ENCODE assay signal across 26 cellular contexts in the genomic region with DNA sequence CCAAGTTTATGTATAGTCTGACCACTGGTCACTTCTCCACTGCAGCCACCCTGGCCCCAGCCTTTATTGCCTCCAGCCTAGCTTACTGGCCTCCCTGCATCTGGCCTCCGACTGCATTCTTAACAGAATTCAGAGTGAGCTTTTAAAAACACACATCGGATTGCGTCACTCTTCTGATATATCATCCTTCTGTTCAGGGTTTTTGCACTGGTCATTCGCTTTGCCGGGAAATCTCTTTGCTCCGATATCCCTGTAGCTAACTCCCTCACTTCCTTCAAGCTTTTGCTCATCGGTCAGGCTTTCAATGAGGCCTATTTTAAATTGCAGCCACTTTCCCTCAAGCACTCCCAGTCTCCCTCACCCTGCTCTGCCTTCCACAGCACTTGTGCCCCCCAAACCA.
"Had no signal": no experiment of that assay in that cellular context is flagged by ENCODE, and none has a peak within 500 bp of the region (broad histone marks: within the 10 kb centered on the region; RNA-seq: fewer than 3 reads in every experiment).

No MANE protein-coding gene starts in this region.

- H3K27ac Mint-ChIP-seq: activated CD4-positive, alpha-beta memory T cell treated with anti-CD3 and anti-CD28 coated beads for 36 hours; activated CD4-positive, alpha-beta T cell treated with anti-CD3 and anti-CD28 coated beads, Interleukin-2, amount 10 ng/mL, durations not matched to agents 24 days and 14 days; activated naive CD4-positive, alpha-beta T cell treated with anti-CD3 and anti-CD28 coated beads, Interleukin-2, amount 50 U/mL, for 24 hours; activated T-cell treated with anti-CD3 and anti-CD28 coated beads, Interleukin-2, amount 50 U/mL, for 24 hours; activated T-helper 2 cell treated with anti-CD3 and anti-CD28 coated beads, Interferon-gamma antibody, Interleukin-2, Interleukin-4, amounts not matched to agents 10 μg/mL and 5 μg/mL and 100 μg/mL, durations not matched to agents 14 hours and 24 hours and 36 hours; natural killer cell treated with Interleukin-12 subunit alpha and Interleukin-12 subunit beta and Interleukin-15 and Interleukin-18, amount 100 ng/mL, for 72 hours; stimulated activated naive B cell treated with anti-CD40 and anti-IgM and Interleukin-4, amounts not matched to agents 10 μg/mL and 1 μg/mL and 100 μg/mL, for 72 hours; T-helper 1 cell treated with Interleukin-12 subunit alpha and Interleukin-12 subunit beta and Interleukin-4 antibody, amounts not matched to agents 30 μg/mL and 1 μg/mL, for 36 hours had no signal

- DNase-seq: activated CD4-positive, alpha-beta memory T cell treated with anti-CD3 and anti-CD28 coated beads for 36 hours; activated CD4-positive, alpha-beta T cell treated with anti-CD3 and anti-CD28 coated beads, Interleukin-2, amount 10 ng/mL, durations not matched to agents 24 days and 14 days; activated CD4-positive, CD25-positive, alpha-beta regulatory T cell treated with anti-CD3 and anti-CD28 coated beads, Interleukin-2, amount 50 U/mL, for 72 hours; activated CD8-positive, alpha-beta memory T cell treated with anti-CD3 and anti-CD28 coated beads, Interleukin-2, amount 50 U/mL, for 48 hours; activated T-cell treated with anti-CD3 and anti-CD28 coated beads, Interleukin-2, amount 50 U/mL, for 24 hours; cortex of kidney; foreskin fibroblast; heart left ventricle; left ventricle myocardium inferior; mucosa of descending colon; stimulated activated CD4-positive, alpha-beta T cell treated with anti-CD3 and anti-CD28 coated beads, Interleukin-15, amount 100 ng/mL, for 24 hours; stimulated activated CD4-positive, alpha-beta T cell treated with anti-CD3 and anti-CD28 coated beads, Interleukin-2, amount 100 ng/mL, for 24 hours; stimulated activated naive B cell treated with anti-CD40 and anti-IgM and Interleukin-4, amounts not matched to agents 10 μg/mL and 1 μg/mL and 100 μg/mL, for 72 hours; stomach; SW 1271; T-helper 9 cell; thyroid gland had no signal

- ATAC-seq: heart left ventricle; mucosa of descending colon; natural killer cell treated with Interleukin-12 subunit alpha and Interleukin-12 subunit beta and Interleukin-15 and Interleukin-18, amount 100 ng/mL, for 72 hours; stimulated activated naive B cell treated with anti-CD40 and anti-IgM and Interleukin-4, amounts not matched to agents 10 μg/mL and 1 μg/mL and 100 μg/mL, for 72 hours had no signal

- H3K27me3 Mint-ChIP-seq: activated CD4-positive, alpha-beta memory T cell treated with anti-CD3 and anti-CD28 coated beads for 36 hours; activated naive CD4-positive, alpha-beta T cell treated with anti-CD3 and anti-CD28 coated beads, Interleukin-2, amount 50 U/mL, for 24 hours; brain had no signal

- H3K27me3 ChIP-seq: ascending aorta, heart left ventricle, right atrium auricular region, stomach, thyroid gland, upper lobe of left lung had no signal

- H3K4me3 ChIP-seq: ascending aorta, heart left ventricle, left ventricle myocardium inferior, lung, mucosa of descending colon, right atrium auricular region, stomach, thyroid gland, upper lobe of left lung had no signal

- H3K36me3 ChIP-seq: ascending aorta, heart left ventricle, left ventricle myocardium inferior, right atrium auricular region, stomach, thyroid gland, upper lobe of left lung had no signal

- H3K36me3 Mint-ChIP-seq: brain had no signal

- H3K9me3 ChIP-seq: thyroid gland had no signal

- H3K4me1 ChIP-seq: ascending aorta, right atrium auricular region, thyroid gland had no signal

- H3K27ac ChIP-seq: ascending aorta, heart left ventricle, left ventricle myocardium inferior, right atrium auricular region, stomach, thyroid gland, upper lobe of left lung had no signal

- H3K4me1 Mint-ChIP-seq: activated naive CD4-positive, alpha-beta T cell treated with anti-CD3 and anti-CD28 coated beads, Interleukin-2, amount 50 U/mL, for 24 hours; stimulated activated naive B cell treated with anti-CD40 and anti-IgM and Interleukin-4, amounts not matched to agents 10 μg/mL and 1 μg/mL and 100 μg/mL, for 72 hours had no signal

- H3K9me3 Mint-ChIP-seq: activated naive CD4-positive, alpha-beta T cell treated with anti-CD3 and anti-CD28 coated beads, Interleukin-2, amount 50 U/mL, for 24 hours had no signal

- H3K4me3 Mint-ChIP-seq: activated CD4-positive, alpha-beta memory T cell treated with anti-CD3 and anti-CD28 coated beads for 36 hours; activated CD4-positive, alpha-beta T cell treated with anti-CD3 and anti-CD28 coated beads, Interleukin-2, amount 10 ng/mL, durations not matched to agents 24 days and 14 days; activated naive CD4-positive, alpha-beta T cell treated with anti-CD3 and anti-CD28 coated beads, Interleukin-2, amount 50 U/mL, for 24 hours; activated T-cell treated with anti-CD3 and anti-CD28 coated beads, Interleukin-2, amount 50 U/mL, for 24 hours; brain; natural killer cell treated with Interleukin-12 subunit alpha and Interleukin-12 subunit beta and Interleukin-15 and Interleukin-18, amount 100 ng/mL, for 72 hours; stimulated activated naive B cell treated with anti-CD40 and anti-IgM and Interleukin-4, amounts not matched to agents 10 μg/mL and 1 μg/mL and 100 μg/mL, for 72 hours; T-helper 1 cell treated with Interleukin-12 subunit alpha and Interleukin-12 subunit beta and Interleukin-4 antibody, amounts not matched to agents 30 μg/mL and 1 μg/mL, for 36 hours had no signal
